36 cellular contexts compared by ENCODE assay signal in genomic region chr1:211902624-211903291, GRCh38.
"Had no signal": no experiment of that assay in that cellular context is flagged by ENCODE, and none has a peak within 500 bp of the region (broad histone marks: within the 10 kb centered on the region; RNA-seq: fewer than 3 reads in every experiment).

No MANE protein-coding gene starts in this region.

- H3K9me3 ChIP-seq: adrenal gland, body of pancreas had no signal

- H3K27ac ChIP-seq: adrenal gland, coronary artery, dorsolateral prefrontal cortex, WERI-Rb-1 had no signal

- H3K36me3 Mint-ChIP-seq: activated naive CD4-positive, alpha-beta T cell treated with anti-CD3 and anti-CD28 coated beads, Interleukin-2, amount 50 U/mL, for 24 hours; activated naive CD8-positive, alpha-beta T cell treated with anti-CD3 and anti-CD28 coated beads for 36 hours had no signal

- H3K4me3 Mint-ChIP-seq: activated B cell treated with CpG ODN at 0.5 μM for 24 hours; activated CD8-positive, alpha-beta T cell treated with anti-CD3 and anti-CD28 coated beads for 36 hours; activated naive CD4-positive, alpha-beta T cell treated with anti-CD3 and anti-CD28 coated beads for 36 hours; activated naive CD4-positive, alpha-beta T cell treated with anti-CD3 and anti-CD28 coated beads, Interleukin-2, amount 50 U/mL, for 24 hours; activated naive CD8-positive, alpha-beta T cell treated with anti-CD3 and anti-CD28 coated beads for 36 hours; activated naive CD8-positive, alpha-beta T cell treated with anti-CD3 and anti-CD28 coated beads, Interleukin-2, amount 50 U/mL, for 24 hours; activated T-helper 1 cell treated with anti-CD3 and anti-CD28 coated beads, Interleukin-12 subunit alpha, Interleukin-12 subunit beta, Interleukin-2, Interleukin-4 antibody, amounts not matched to agents 30 ng/mL and 10 ng/mL and 1 ng/mL, durations not matched to agents 14 hours and 24 hours and 36 hours; dendritic cell treated with granulocyte-macrophage colony-stimulating factor and Interleukin-4, amounts not matched to agents 40 ng/mL and 50 ng/mL, for 4 days; endodermal cell; T-helper 17 cell; T-helper 2 cell treated with Interferon-gamma antibody and Interleukin-4, amounts not matched to agents 5 μg/mL and 100 μg/mL, for 36 hours had no signal

- H3K4me1 Mint-ChIP-seq: activated B cell treated with CpG ODN at 0.5 μM for 24 hours; activated naive CD4-positive, alpha-beta T cell treated with anti-CD3 and anti-CD28 coated beads, Interleukin-2, amount 50 U/mL, for 24 hours; activated naive CD8-positive, alpha-beta T cell treated with anti-CD3 and anti-CD28 coated beads for 36 hours; activated naive CD8-positive, alpha-beta T cell treated with anti-CD3 and anti-CD28 coated beads, Interleukin-2, amount 50 U/mL, for 24 hours; endodermal cell; T-helper 17 cell had no signal

- H3K27me3 ChIP-seq: adrenal gland, body of pancreas, dorsolateral prefrontal cortex had no signal

- H3K27me3 Mint-ChIP-seq: activated B cell treated with CpG ODN at 0.5 μM for 24 hours; activated CD8-positive, alpha-beta T cell treated with anti-CD3 and anti-CD28 coated beads for 36 hours; activated naive CD8-positive, alpha-beta T cell treated with anti-CD3 and anti-CD28 coated beads for 36 hours; activated naive CD8-positive, alpha-beta T cell treated with anti-CD3 and anti-CD28 coated beads, Interleukin-2, amount 50 U/mL, for 24 hours; dendritic cell treated with granulocyte-macrophage colony-stimulating factor and Interleukin-4, amounts not matched to agents 40 ng/mL and 50 ng/mL, for 4 days had no signal

- H3K4me1 ChIP-seq: adrenal gland had no signal

- DNase-seq: activated B cell treated with CpG ODN at 0.5 μM for 24 hours; activated CD4-positive, alpha-beta T cell treated with anti-CD3 and anti-CD28 coated beads for 48 hours; activated CD4-positive, alpha-beta T cell treated with anti-CD3 and anti-CD28 coated beads, Interleukin-2, amount 50 U/mL, for 1 hour; activated CD4-positive, alpha-beta T cell treated with anti-CD3 and anti-CD28 coated beads, Interleukin-2, amount 50 U/mL, for 48 hours; activated CD8-positive, alpha-beta memory T cell treated with anti-CD3 and anti-CD28 coated beads for 24 hours; activated CD8-positive, alpha-beta T cell treated with anti-CD3 and anti-CD28 coated beads for 36 hours; activated effector memory CD4-positive, alpha-beta T cell treated with anti-CD3 and anti-CD28 coated beads, Interleukin-2, amount 50 U/mL, for 16 hours; activated naive CD4-positive, alpha-beta T cell treated with anti-CD3 and anti-CD28 coated beads for 36 hours; activated naive CD8-positive, alpha-beta T cell treated with anti-CD3 and anti-CD28 coated beads for 36 hours; activated naive CD8-positive, alpha-beta T cell treated with anti-CD3 and anti-CD28 coated beads, Interleukin-2, amount 50 U/mL, for 24 hours; activated T-cell treated with anti-CD3 and anti-CD28 coated beads, Interleukin-2, amount 50 U/mL, for 1 hour; activated T-cell treated with anti-CD3 and anti-CD28 coated beads, Interleukin-2, amount 50 U/mL, for 48 hours; adrenal gland; amygdala; aorta; body of pancreas; central memory CD4-positive, alpha-beta T cell; cerebellar nuclear complex; dorsolateral prefrontal cortex; effector memory CD4-positive, alpha-beta T cell; endodermal cell; foreskin fibroblast; head of caudate nucleus; T-helper 1 cell; T-helper 17 cell; T1000; WERI-Rb-1 had no signal

- H3K9me3 Mint-ChIP-seq: activated B cell treated with CpG ODN at 0.5 μM for 24 hours; activated naive CD4-positive, alpha-beta T cell treated with anti-CD3 and anti-CD28 coated beads, Interleukin-2, amount 50 U/mL, for 24 hours; activated naive CD8-positive, alpha-beta T cell treated with anti-CD3 and anti-CD28 coated beads for 36 hours; activated naive CD8-positive, alpha-beta T cell treated with anti-CD3 and anti-CD28 coated beads, Interleukin-2, amount 50 U/mL, for 24 hours; dendritic cell treated with granulocyte-macrophage colony-stimulating factor and Interleukin-4, amounts not matched to agents 40 ng/mL and 50 ng/mL, for 4 days had no signal

- H3K4me3 ChIP-seq: adrenal gland, body of pancreas, coronary artery, dorsolateral prefrontal cortex had no signal

- H3K36me3 ChIP-seq: adrenal gland, WERI-Rb-1 had no signal

- H3K27ac Mint-ChIP-seq: activated B cell treated with CpG ODN at 0.5 μM for 24 hours; activated CD8-positive, alpha-beta T cell treated with anti-CD3 and anti-CD28 coated beads for 36 hours; activated naive CD4-positive, alpha-beta T cell treated with anti-CD3 and anti-CD28 coated beads for 36 hours; activated naive CD4-positive, alpha-beta T cell treated with anti-CD3 and anti-CD28 coated beads, Interleukin-2, amount 50 U/mL, for 24 hours; activated naive CD8-positive, alpha-beta T cell treated with anti-CD3 and anti-CD28 coated beads for 36 hours; activated naive CD8-positive, alpha-beta T cell treated with anti-CD3 and anti-CD28 coated beads, Interleukin-2, amount 50 U/mL, for 24 hours; activated T-helper 1 cell treated with anti-CD3 and anti-CD28 coated beads, Interleukin-12 subunit alpha, Interleukin-12 subunit beta, Interleukin-2, Interleukin-4 antibody, amounts not matched to agents 30 ng/mL and 10 ng/mL and 1 ng/mL, durations not matched to agents 14 hours and 24 hours and 36 hours; activated T-helper 2 cell treated with anti-CD3 and anti-CD28 coated beads, Interferon-gamma antibody, Interleukin-2, Interleukin-4, amounts not matched to agents 10 μg/mL and 5 μg/mL and 100 μg/mL, durations not matched to agents 14 hours and 24 hours and 36 hours; dendritic cell treated with granulocyte-macrophage colony-stimulating factor and Interleukin-4, amounts not matched to agents 40 ng/mL and 50 ng/mL, for 4 days; endodermal cell; T-helper 17 cell; T-helper 2 cell treated with Interferon-gamma antibody and Interleukin-4, amounts not matched to agents 5 μg/mL and 100 μg/mL, for 36 hours had no signal

- FAIRE-seq: frontal cortex had no signal

- ATAC-seq: activated CD4-positive, CD25-positive, alpha-beta regulatory T cell treated with anti-CD3 and anti-CD28 coated beads, Interleukin-2, amount 50 U/mL, for 24 hours; activated CD8-positive, alpha-beta T cell treated with anti-CD3 and anti-CD28 coated beads for 36 hours; activated naive CD8-positive, alpha-beta T cell treated with anti-CD3 and anti-CD28 coated beads, Interleukin-2, amount 50 U/mL, for 24 hours; body of pancreas; esophagus mucosa; T-helper 17 cell had no signal
